Comparison of ENCODE assay signal across 14 cellular contexts in genomic region chr7:64320547-64321495, GRCh38. TPM values are rescaled to one million over a fixed set of nuclear protein-coding genes. Genes with fewer than 3 reads are reported as not detected.
DNase-seq lines count a peak whose midpoint lies in the region; ATAC-seq, FAIRE-seq and TF ChIP-seq lines count a peak whose summit lies in the region.
"Had no signal": no experiment of that assay in that cellular context is flagged by ENCODE, and none has a peak within 500 bp of the region (broad histone marks: within the 10 kb centered on the region; RNA-seq: fewer than 3 reads in every experiment).

No MANE protein-coding gene starts in this region.

- H3K4me3 ChIP-seq in CD4-positive, CD25-positive, alpha-beta regulatory T cell (ENCODE audit: low read depth, low read length), result peak overlapping the region; percentile 19
- peak overlapping the region; percentile 19 for H3K4me3 ChIP-seq in Loucy (ENCODE audit: low read length, poor library complexity, severe bottlenecking)
- H3K4me3 ChIP-seq in K562, result no peak overlapping the region
- no peak overlapping the region for H3K4me3 ChIP-seq in MG63

- H3K79me2 ChIP-seq in Loucy (ENCODE audit: insufficient read depth, low read length) (peaks cover 92% of the 10 kb centered on the region), K562 (ENCODE audit: control insufficient read depth, insufficient read depth, low read length) (peaks cover 37% of the 10 kb centered on the region)

- H3K36me3 ChIP-seq in CD4-positive, CD25-positive, alpha-beta regulatory T cell (ENCODE audit: control insufficient read depth, insufficient read depth, low read length), result peaks cover 23% of the 10 kb centered on the region
- H3K36me3 ChIP-seq in Loucy (ENCODE audit: insufficient read depth, low read length) (no peaks in the 10 kb centered on the region; the same call in 1 of the 2 replicates), K562 (ENCODE audit: control insufficient read depth, insufficient read depth, low read length) (no peaks in the 10 kb centered on the region), MG63 (no peaks in the 10 kb centered on the region; the same call in 1 of the 2 replicates)

- H3K36me3 Mint-ChIP-seq in CD4-positive, CD25-positive, alpha-beta regulatory T cell, result peaks cover 39% of the 10 kb centered on the region
- H3K36me3 Mint-ChIP-seq in chondrocyte (ENCODE audit: low read depth), result no peaks in the 10 kb centered on the region

- H3K9me1 ChIP-seq in K562 (ENCODE audit: control insufficient read depth, insufficient read depth, low read length), result no peaks in the 10 kb centered on the region

- no peak overlapping the region for H3K27ac Mint-ChIP-seq in CD4-positive, CD25-positive, alpha-beta regulatory T cell
- H3K27ac Mint-ChIP-seq in chondrocyte (ENCODE audit: unreplicated experiment), result no peak overlapping the region
- H3K27ac Mint-ChIP-seq: activated naive CD4-positive, alpha-beta T cell treated with anti-CD3 and anti-CD28 coated beads, Interleukin-2, amount 10 ng/mL, durations not matched to agents 7 days and 5 days; progenitor cell of endocrine pancreas had no signal

- no peaks in the 10 kb centered on the region for H3K9me2 ChIP-seq in Loucy (replicated peaks; ENCODE audit: low read depth, low read length)

- in situ Hi-C loops in K562 (cut with MboI), result no loop called here

- no peak for FAIRE-seq in K562 (lab: Jason Lieb, UNC)

- no peak for DNase-seq in CD4-positive, CD25-positive, alpha-beta regulatory T cell
- no peak for DNase-seq in K562 (ENCODE audit: extremely low read depth in 1 of 4, low spot score in 3 of 4)
- no peak for DNase-seq in chondrocyte (ENCODE audit: low spot score)
- no peak for DNase-seq in MG63
- DNase-seq in GM03348 (ENCODE audit: low spot score), result no peak
- DNase-seq: activated CD8-positive, alpha-beta memory T cell treated with anti-CD3 and anti-CD28 coated beads for 24 hours; activated naive CD4-positive, alpha-beta T cell treated with anti-CD3 and anti-CD28 coated beads, Interleukin-2, amount 10 ng/mL, durations not matched to agents 7 days and 5 days; stimulated activated naive CD4-positive, alpha-beta T cell; T-helper 1 cell had no signal

- POLR2A ChIA-PET in K562 (lab: Yijun Ruan, JAX), result interaction anchor here (1.1 kb wide), 1 partner anchor 14 kb away, joined by 3 read pairs; no protein-coding TSS in a partner anchor

- CTCF ChIA-PET in K562 (lab: Yijun Ruan, JAX; ENCODE audit: low intra/inter-chr PET ratio), result no interaction called here

- intact Hi-C loops in K562 (cut with micrococcal nuclease), result loop anchor here (1.0 kb wide), 1 partner anchor 298 kb away; no protein-coding TSS in a partner anchor

- H3K9ac ChIP-seq in Loucy (ENCODE audit: low read depth, low read length, poor library complexity, severe bottlenecking) (no peak overlapping the region), K562 (ENCODE audit: insufficient read depth in 1 of 2, low read depth in 2 of 2, low read length in 2 of 2) (no peak overlapping the region)

- H3K4me2 ChIP-seq in Loucy (ENCODE audit: low read depth, low read length, poor library complexity, severe bottlenecking) (peak overlapping the region; percentile 29), K562 (ENCODE audit: insufficient read depth, low read length) (no peak overlapping the region)

- WGBS in K562 (ENCODE audit: insufficient coverage, low coverage, missing lambda C conversion rate), result 21% methylated on average over 3 of the region's 3 CpGs

- peaks cover 79% of the 10 kb centered on the region for H4K20me1 ChIP-seq in Loucy (ENCODE audit: insufficient read depth, low read length, poor library complexity, severe bottlenecking)
- no peaks in the 10 kb centered on the region for H4K20me1 ChIP-seq in K562 (replicated peaks; ENCODE audit: control insufficient read depth, insufficient read depth, low read length)

- TF ChIP-seq EP300 in K562 (IDR thresholded peaks at IDR 0.05; ENCODE audit: low read length), result no peak

- TF ChIP-seq CTCF in Loucy (conservative IDR thresholded peaks at IDR 0.05; ENCODE audit: low read length), result peak; percentile 56
- no peak for TF ChIP-seq CTCF in K562 (IDR thresholded peaks at IDR 0.05 in 2 of 3, conservative IDR thresholded peaks at IDR 0.05 in 1 of 3; ENCODE audit: insufficient read depth in 2 of 3, low read depth in 1 of 3, low read length in 3 of 3)
- no peak for TF ChIP-seq CTCF in chondrocyte (IDR thresholded peaks at IDR 0.05)

- no TSS peak for BruUV-seq in K562 (replicated peaks; lab: Mats Ljungman, UMichigan)

- no peaks in the 10 kb centered on the region for H3F3A ChIP-seq in Loucy (ENCODE audit: low read depth)

- no peaks in the 10 kb centered on the region for H3K27me3 ChIP-seq in CD4-positive, CD25-positive, alpha-beta regulatory T cell (ENCODE audit: control insufficient read depth, insufficient read depth, low read length)
- H3K27me3 ChIP-seq in Loucy (ENCODE audit: insufficient read depth, low read length, poor library complexity, severe bottlenecking) (no peaks in the 10 kb centered on the region), K562 (ENCODE audit: control insufficient read depth in 2 of 2, insufficient read depth in 2 of 2, low read length in 2 of 2) (no peaks in the 10 kb centered on the region), MG63 (no peaks in the 10 kb centered on the region)

- H3K4me3 Mint-ChIP-seq in CD4-positive, CD25-positive, alpha-beta regulatory T cell, result no peak overlapping the region
- H3K4me3 Mint-ChIP-seq in chondrocyte (ENCODE audit: unreplicated experiment), result no peak overlapping the region
- H3K4me3 Mint-ChIP-seq: activated naive CD4-positive, alpha-beta T cell treated with anti-CD3 and anti-CD28 coated beads, Interleukin-2, amount 10 ng/mL, durations not matched to agents 7 days and 5 days; central memory CD8-positive, alpha-beta T cell had no signal

- no peak for ATAC-seq in CD4-positive, CD25-positive, alpha-beta regulatory T cell (ENCODE audit: low read depth in 2 of 2)
- ATAC-seq in GM18519 (IDR thresholded peaks at IDR 0.05; ENCODE audit: low FRiP score, unreplicated experiment), result peak; percentile 39
- peak; percentile 76 for ATAC-seq in K562
- ATAC-seq in GM21619 (IDR thresholded peaks at IDR 0.05; ENCODE audit: unreplicated experiment), result no peak

- TF ChIP-seq RAD21 in K562 (CRISPR knock-in tag; conservative IDR thresholded peaks at IDR 0.05 in 1 of 2, IDR thresholded peaks at IDR 0.05 in 1 of 2), result no peak

- H3K4me1 ChIP-seq in CD4-positive, CD25-positive, alpha-beta regulatory T cell (ENCODE audit: control insufficient read depth, insufficient read depth, low read length, poor library complexity, severe bottlenecking), result no peaks in the 10 kb centered on the region
- H3K4me1 ChIP-seq in Loucy (ENCODE audit: insufficient read depth, low read length, poor library complexity, severe bottlenecking), result peaks cover 17% of the 10 kb centered on the region
- no peaks in the 10 kb centered on the region for H3K4me1 ChIP-seq in K562 (replicated peaks in 1 of 2; ENCODE audit: control insufficient read depth in 2 of 2, insufficient read depth in 2 of 2, low read length in 2 of 2)

- no peak overlapping the region for H2AFZ ChIP-seq in Loucy (ENCODE audit: low read length)
- no peak overlapping the region for H2AFZ ChIP-seq in K562 (ENCODE audit: low read depth, low read length)

- H3K27ac ChIP-seq in CD4-positive, CD25-positive, alpha-beta regulatory T cell (ENCODE audit: insufficient read depth, low read length, poor library complexity, severe bottlenecking), result no peak overlapping the region
- H3K27ac ChIP-seq in K562 (ENCODE audit: extremely low read depth, low read depth, low read length), result no peak overlapping the region

- H3K27me3 Mint-ChIP-seq in CD4-positive, CD25-positive, alpha-beta regulatory T cell, result no peaks in the 10 kb centered on the region
- no peaks in the 10 kb centered on the region for H3K27me3 Mint-ChIP-seq in chondrocyte (ENCODE audit: low read depth)
- H3K27me3 Mint-ChIP-seq: activated naive CD4-positive, alpha-beta T cell treated with anti-CD3 and anti-CD28 coated beads, Interleukin-2, amount 10 ng/mL, durations not matched to agents 7 days and 5 days; central memory CD8-positive, alpha-beta T cell; progenitor cell of endocrine pancreas had no signal

- no peak for TF ChIP-seq POLR2A in K562 (conservative IDR thresholded peaks at IDR 0.05)

- H3K9me3 Mint-ChIP-seq in CD4-positive, CD25-positive, alpha-beta regulatory T cell, result peaks cover 0 to 28% (median 8%) of the 10 kb centered on the region in 7 donors
- peaks cover 44% of the 10 kb centered on the region for H3K9me3 Mint-ChIP-seq in chondrocyte (ENCODE audit: low read depth)
- H3K9me3 Mint-ChIP-seq: central memory CD8-positive, alpha-beta T cell had no signal

- peaks cover 8 to 26% (median 11%) of the 10 kb centered on the region in 4 donors for H3K4me1 Mint-ChIP-seq in CD4-positive, CD25-positive, alpha-beta regulatory T cell
- H3K4me1 Mint-ChIP-seq in chondrocyte (ENCODE audit: low read depth), result no peaks in the 10 kb centered on the region

- peaks cover 32 to 36% of the 10 kb centered on the region in 2 experiments for H3K9me3 ChIP-seq in CD4-positive, CD25-positive, alpha-beta regulatory T cell (ENCODE audit: control insufficient read depth in 2 of 2, low read length in 2 of 2)
- H3K9me3 ChIP-seq in Loucy (ENCODE audit: insufficient read depth, low read depth, low read length), result no peaks in the 10 kb centered on the region
- no peaks in the 10 kb centered on the region for H3K9me3 ChIP-seq in K562 (replicated peaks; ENCODE audit: control insufficient read depth, insufficient read depth, low read depth, low read length)
- H3K9me3 ChIP-seq in MG63, result 0 out of 2 replicates have a peak, but pooled peaks cover under 1% of the 10 kb centered on the region

RNA-seq across cellular contexts. Expression of gene ZNF736, which starts 7.1 kb away (rescaled TPM):
- total RNA-seq in CD4-positive, CD25-positive, alpha-beta regulatory T cell, result 20.9 TPM
- 1 to 10 TPM; 1.1 to 2.8 (median 2.2) TPM for polyA plus RNA-seq in CD4-positive, CD25-positive, alpha-beta regulatory T cell
- 44.5 and 70.9 TPM in 2 replicates for total RNA-seq in K562 (2011; cell fraction: chromatin; rRNA removed; ENCODE audit: low replicate concordance)
- 26.3 and 31.1 TPM in 2 replicates for total RNA-seq in K562 (2011; cell fraction: nucleolus; rRNA removed)
- total RNA-seq in K562 (2011; cell fraction: nucleoplasm; rRNA removed), result 53.4 and 61.2 TPM in 2 replicates
- total RNA-seq in K562 (2014; rRNA removed), result 4.4 and 4.6 TPM in 2 replicates
- total RNA-seq in K562 (2014; rRNA removed; fragmentation: Illumina TruSeq; extraction: Trizol), result 15.6 and 18.1 TPM in 2 replicates
- total RNA-seq in K562 (2015; rRNA removed; fragmentation: Illumina TruSeq; extraction: Trizol), result 12.3 and 13.9 TPM in 2 replicates
- 8.8 and 11.4 TPM in 2 replicates for total RNA-seq in K562 (2021)
- polyA plus RNA-seq in K562 (2011; rRNA removed), result 10.3 and 21.3 TPM in 2 replicates
- 1.8 and 7.7 TPM in 2 replicates for polyA plus RNA-seq in K562 (2011; cell fraction: cytosol; rRNA removed)
- polyA plus RNA-seq in K562 (2011; cell fraction: nucleus; rRNA removed), result 16.7 and 49.3 TPM in 2 replicates
- 2.9 and 4.5 TPM in 2 replicates for polyA plus RNA-seq in K562 (2012)
- 4.4 and 6.0 TPM in 2 replicates for polyA plus RNA-seq in K562 (2014; fragmentation: Illumina TruSeq; extraction: Trizol)
- 1 to 10 TPM; 2.7 to 3.4 TPM for polyA plus RNA-seq in K562 (2014; fragmentation: Nextera tagmentation; extraction: Ambion mirVana)
- polyA plus RNA-seq in K562 (2014; rRNA removed), result 4.7 and 7.6 TPM in 2 replicates
- 19.0 and 53.6 TPM in 2 replicates for polyA minus RNA-seq in K562 (2011; rRNA and poly(A)+ RNA removed)
- polyA minus RNA-seq in K562 (2011; cell fraction: cytosol; rRNA and poly(A)+ RNA removed), result 5.5 and 9.8 TPM in 2 replicates
- 20.6 and 78.9 TPM in 2 replicates for polyA minus RNA-seq in K562 (2011; cell fraction: nucleus; rRNA and poly(A)+ RNA removed)
- total RNA-seq in chondrocyte, result not detected in 3 replicates
- 0.52 and 1.2 TPM in 2 replicates for total RNA-seq in MG63 (2014; rRNA removed; shearing (Covaris generic); ENCODE audit: low replicate concordance)
- total RNA-seq: progenitor cell of endocrine pancreas had no signal

Comparison
In these comparisons a context has a peak if more than half of its experiments do, and no peak if none do; other contexts are left out.
1. ATAC-seq: peak in GM18519 (single experiment) and K562 (single experiment); none in CD4-positive, CD25-positive, alpha-beta regulatory T cell (0 of 2) and GM21619 (single experiment).
2. H3K4me3 ChIP-seq: peak in CD4-positive, CD25-positive, alpha-beta regulatory T cell (single experiment) and Loucy (single experiment); none in K562 (single experiment) and MG63 (single experiment).